In the genomic region with DNA sequence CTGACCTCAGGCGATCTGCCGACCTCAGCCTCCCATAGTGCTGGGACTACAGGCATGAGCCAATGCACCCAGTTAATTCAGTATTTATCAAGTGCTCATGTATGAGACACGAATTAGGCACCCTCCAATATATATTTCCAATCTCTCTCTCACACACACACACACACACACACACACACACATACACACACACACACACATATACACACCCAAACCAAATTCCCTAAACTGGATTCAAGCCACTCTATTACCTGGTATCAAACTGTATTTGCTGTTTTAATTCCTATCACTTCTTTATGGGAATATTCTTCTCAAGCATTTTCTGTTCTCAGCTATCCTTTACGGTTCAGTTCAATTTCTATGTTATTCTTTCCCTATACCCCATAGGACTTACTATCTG, we compare ENCODE assay signal across 20 cellular contexts. TPM values are rescaled to one million over a fixed set of nuclear protein-coding genes. Genes with fewer than 3 reads are reported as not detected.
DNase-seq lines count a peak whose midpoint lies in the region; ATAC-seq and TF ChIP-seq lines count a peak whose summit lies in the region.
"Had no signal": no experiment of that assay in that cellular context is flagged by ENCODE, and none has a peak within 500 bp of the region (broad histone marks: within the 10 kb centered on the region; RNA-seq: fewer than 3 reads in every experiment).

No MANE protein-coding gene starts in this region.

- TF ChIP-seq CTCF in dorsolateral prefrontal cortex (IDR thresholded peaks at IDR 0.05 in 54 of 56, conservative IDR thresholded peaks at IDR 0.05 in 2 of 56; ENCODE audit: low read depth in 1 of 56, partially characterized antibody in 56 of 56): no peak
- TF ChIP-seq CTCF in mucosa of descending colon (IDR thresholded peaks at IDR 0.05): no peak

- CTCF ChIA-PET in activated CD4-positive, alpha-beta T cell treated with anti-CD3 and anti-CD28 coated beads for 36 hours (lab: Charles Lee): no interaction called here

- H3K4me3 ChIP-seq in dorsolateral prefrontal cortex: no peak overlapping the region
- no peak overlapping the region for H3K4me3 ChIP-seq in mucosa of descending colon

- no peaks in the 10 kb centered on the region for H3K36me3 ChIP-seq in mucosa of descending colon (ENCODE audit: low read depth)

- no peaks in the 10 kb centered on the region for H3K27me3 ChIP-seq in dorsolateral prefrontal cortex

- intact Hi-C loops in activated CD4-positive, alpha-beta T cell treated with anti-CD3 and anti-CD28 coated beads for 36 hours (cut with DNase I, micrococcal nuclease): no loop called here
- intact Hi-C loops in dorsolateral prefrontal cortex (cut with DNase I) (no loop called here), mucosa of descending colon (cut with DNase I, micrococcal nuclease) (no loop called here)

- peaks cover 32% of the 10 kb centered on the region for H3K36me3 Mint-ChIP-seq in activated CD4-positive, alpha-beta T cell treated with anti-CD3 and anti-CD28 coated beads for 36 hours (ENCODE audit: low read depth)
- H3K36me3 Mint-ChIP-seq in T-helper 17 cell (ENCODE audit: low read depth): peaks cover 2% of the 10 kb centered on the region

- POLR2A ChIA-PET in activated CD4-positive, alpha-beta T cell treated with anti-CD3 and anti-CD28 coated beads for 36 hours (lab: Charles Lee): no interaction called here

- H3K9me3 ChIP-seq in T-helper 17 cell (ENCODE audit: control insufficient read depth, low read length, poor library complexity, severe bottlenecking) (no peaks in the 10 kb centered on the region), mucosa of descending colon (no peaks in the 10 kb centered on the region)
- H3K9me3 ChIP-seq: Caco-2 had no signal

- H3K27ac Mint-ChIP-seq in activated CD4-positive, alpha-beta T cell treated with anti-CD3 and anti-CD28 coated beads for 36 hours: peak overlapping the region; percentile 37
- H3K27ac Mint-ChIP-seq in T-helper 17 cell: peak overlapping the region; percentile 67

- H3K9me3 Mint-ChIP-seq in activated CD4-positive, alpha-beta T cell treated with anti-CD3 and anti-CD28 coated beads for 36 hours (ENCODE audit: low read depth): no peaks in the 10 kb centered on the region
- H3K9me3 Mint-ChIP-seq: CD14-positive monocyte had no signal

- H3K27me3 Mint-ChIP-seq in activated CD4-positive, alpha-beta T cell treated with anti-CD3 and anti-CD28 coated beads for 36 hours: no peaks in the 10 kb centered on the region
- H3K27me3 Mint-ChIP-seq in T-helper 17 cell: no peaks in the 10 kb centered on the region

- DNase-seq in activated CD4-positive, alpha-beta T cell treated with anti-CD3 and anti-CD28 coated beads for 36 hours: no peak
- no peak for DNase-seq in activated CD4-positive, alpha-beta T cell treated with anti-CD3 and anti-CD28 coated beads for 48 hours
- DNase-seq in T-helper 17 cell (no peak), dorsolateral prefrontal cortex (no peak), substantia nigra (lab: John Stamatoyannopoulos, UW) (no peak), mucosa of descending colon (no peak), COR-L47 (lab: John Stamatoyannopoulos, UW) (no peak)
- DNase-seq: AML-193, Caco-2, DMS153, GDM1, NCI-H1417 treated with DMSO at 0.1 percent for 48 hours, NCI-H187 treated with DMSO at 0.1 percent for 48 hours, NCI-H2227 treated with DMSO at 0.1 percent for 48 hours, NCI-H510A treated with DMSO at 0.1 percent for 48 hours, NCI-H774 had no signal

- no peak for ATAC-seq in activated CD4-positive, alpha-beta T cell treated with anti-CD3 and anti-CD28 coated beads for 36 hours
- ATAC-seq in T-helper 17 cell (no peak), mucosa of descending colon (no peak), GM21360 (IDR thresholded peaks at IDR 0.05; ENCODE audit: unreplicated experiment) (no peak)
- ATAC-seq: Right ventricle myocardium inferior had no signal

- H3K27ac ChIP-seq in dorsolateral prefrontal cortex (peak overlapping the region in 56 of 59 donors; percentile 63 to 97 (median 89)), substantia nigra (ENCODE audit: low read depth, low read length, poor library complexity, severe bottlenecking) (peak overlapping the region; percentile 58)
- H3K27ac ChIP-seq: 22Rv1 had no signal

- H3K4me1 ChIP-seq in mucosa of descending colon (ENCODE audit: low read depth): peaks cover 19% of the 10 kb centered on the region

- H3K4me3 Mint-ChIP-seq in activated CD4-positive, alpha-beta T cell treated with anti-CD3 and anti-CD28 coated beads for 36 hours: no peak overlapping the region
- H3K4me3 Mint-ChIP-seq in T-helper 17 cell: no peak overlapping the region
- H3K4me3 Mint-ChIP-seq: CD14-positive monocyte had no signal

- peaks cover 67% of the 10 kb centered on the region for H3K4me1 Mint-ChIP-seq in activated CD4-positive, alpha-beta T cell treated with anti-CD3 and anti-CD28 coated beads for 36 hours
- H3K4me1 Mint-ChIP-seq in T-helper 17 cell: peaks cover 59% of the 10 kb centered on the region

RNA-seq across cellular contexts. Expression of gene ZNF644, which starts 8.5 kb away (rescaled TPM):
- 10 to 100 TPM; 36.8 to 46.0 TPM for total RNA-seq in activated CD4-positive, alpha-beta T cell treated with anti-CD3 and anti-CD28 coated beads for 36 hours
- 100 to 1,000 TPM; 126 to 136 TPM for total RNA-seq in T-helper 17 cell
- 100 to 1,000 TPM in 4 of 120 experiments, 10 to 100 TPM in 116; 55.9 to 109 (median 75.5) TPM for total RNA-seq in dorsolateral prefrontal cortex
- total RNA-seq in mucosa of descending colon: 10 to 100 TPM; 53.7 to 74.2 (median 61.3) TPM
